Comparison of ENCODE assay signal across 28 cellular contexts in genomic region chr3:54761661-54762060, GRCh38.
"Had no signal": no experiment of that assay in that cellular context is flagged by ENCODE, and none has a peak within 500 bp of the region (broad histone marks: within the 10 kb centered on the region; RNA-seq: fewer than 3 reads in every experiment).

No MANE protein-coding gene starts in this region.

- ATAC-seq: left colon, left lung, lower lobe of right lung, natural killer cell, pancreas, right cardiac atrium, sciatic nerve, upper lobe of right lung had no signal

- H3K4me3 ChIP-seq: left lung, lower lobe of right lung, neural progenitor cell, pancreas, prostate gland, skin epidermis, suprapubic skin, thoracic aorta, tibial artery, upper lobe of right lung had no signal

- H3K27me3 ChIP-seq: left lung, neural progenitor cell, suprapubic skin, tibial artery, upper lobe of right lung had no signal

- H2AFZ ChIP-seq: neural progenitor cell had no signal

- H3K4me1 ChIP-seq: left lung, lower lobe of right lung, neural progenitor cell, pancreas, prostate gland, suprapubic skin, tibial artery, upper lobe of right lung had no signal

- H3K36me3 ChIP-seq: left lung, lower lobe of right lung, neural progenitor cell, pancreas, prostate gland, suprapubic skin, thoracic aorta, tibial artery, upper lobe of right lung had no signal

- H3K9me3 ChIP-seq: left lung, lower lobe of right lung, pancreas, prostate gland, suprapubic skin, thoracic aorta, tibial artery, upper lobe of right lung had no signal

- H3K4me2 ChIP-seq: neural progenitor cell had no signal

- H3K9ac ChIP-seq: neural progenitor cell had no signal

- H3K27ac ChIP-seq: left lung, lower lobe of right lung, neural progenitor cell, pancreas, prostate gland, skin epidermis, suprapubic skin, thoracic aorta, tibial artery, upper lobe of right lung had no signal

- DNase-seq: hippocampal formation; kidney; left colon; left lung; lower lobe of right lung; mammary epithelial cell; mesendoderm; naive B cell; natural killer cell; nephron progenitor cell; pancreas; posterior cingulate gyrus; retina; right cardiac atrium; stimulated activated CD4-positive, alpha-beta T cell treated with anti-CD3 and anti-CD28 coated beads, Interleukin-12 subunit alpha, Interleukin-12 subunit beta, amount 100 ng/mL, for 4 hours; stimulated activated CD4-positive, alpha-beta T cell treated with anti-CD3 and anti-CD28 coated beads, Interleukin-15, amount 100 ng/mL, for 24 hours; stimulated activated CD4-positive, alpha-beta T cell treated with anti-CD3 and anti-CD28 coated beads, Interleukin-2, amount 100 ng/mL, for 24 hours; stimulated activated CD4-positive, alpha-beta T cell treated with anti-CD3 and anti-CD28 coated beads, Interleukin-4, amount 100 ng/mL, for 1 hour; stimulated activated naive CD4-positive, alpha-beta T cell; tibial artery; trophoblast cell; upper lobe of right lung had no signal
